14 cellular contexts compared by ENCODE assay signal in the genomic region with DNA sequence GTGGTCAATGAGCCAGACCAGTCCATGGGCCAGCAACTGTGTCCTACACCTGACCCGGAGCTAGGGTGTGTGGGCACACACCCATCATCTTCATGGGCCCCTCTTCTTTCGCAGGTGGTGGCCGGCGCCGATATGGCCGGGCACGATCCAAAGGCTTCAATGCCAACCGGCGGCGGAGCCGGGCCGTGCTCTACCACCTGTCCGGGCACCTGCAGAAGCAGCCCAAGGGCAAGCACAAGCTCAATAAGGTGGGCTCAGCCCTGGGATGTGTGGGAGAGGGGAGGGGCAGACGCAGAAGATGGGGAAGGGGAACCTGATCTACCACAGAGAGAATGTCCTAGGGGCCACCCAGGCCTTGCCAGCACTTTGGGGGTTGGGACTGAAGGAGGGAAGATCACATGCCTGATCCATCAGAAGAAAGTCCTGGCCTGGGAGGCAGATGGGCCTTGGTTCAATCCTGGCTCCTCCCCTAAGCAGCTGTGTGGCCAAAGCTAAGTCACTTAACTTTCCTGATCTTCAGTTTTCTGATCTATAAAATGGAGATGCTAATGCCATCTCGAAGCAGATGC. TPM values are rescaled to one million over a fixed set of nuclear protein-coding genes. Genes with fewer than 3 reads are reported as not detected.
DNase-seq lines count a peak whose midpoint lies in the region; ATAC-seq and TF ChIP-seq lines count a peak whose summit lies in the region.
"Had no signal": no experiment of that assay in that cellular context is flagged by ENCODE, and none has a peak within 500 bp of the region (broad histone marks: within the 10 kb centered on the region; RNA-seq: fewer than 3 reads in every experiment).

No MANE protein-coding gene starts in this region.

- H3F3A ChIP-seq in GM23248 (ENCODE audit: insufficient read depth), result no peaks in the 10 kb centered on the region

- no peak overlapping the region for H3K4me2 ChIP-seq in GM23248 (ENCODE audit: unreplicated experiment)

- no peaks in the 10 kb centered on the region for H4K20me1 ChIP-seq in GM23248 (ENCODE audit: insufficient read depth)

- intact Hi-C loops in left ventricle myocardium inferior (cut with micrococcal nuclease), result no loop called here
- intact Hi-C loops in lower lobe of right lung (cut with DNase I), result no loop called here

- ATAC-seq in lower lobe of right lung, result no peak

- H3K27me3 ChIP-seq in left ventricle myocardium inferior (ENCODE audit: low read depth) (peaks cover 72% of the 10 kb centered on the region), right atrium auricular region (peaks cover 0 to 12% of the 10 kb centered on the region in 2 donors), WERI-Rb-1 (ENCODE audit: insufficient read depth, low read depth, severe bottlenecking) (peaks cover 8% of the 10 kb centered on the region), lower lobe of right lung (ENCODE audit: low read depth) (peaks cover 47% of the 10 kb centered on the region), GM23248 (replicated peaks; ENCODE audit: insufficient read depth) (peaks cover 35% of the 10 kb centered on the region)

- no peak overlapping the region for H2AFZ ChIP-seq in GM23248

- WGBS in GM23248 (ENCODE audit: low coverage in 1 of 2, low lambda C conversion rate in 2 of 2, missing lambda C conversion rate in 2 of 2), 2 experiments, result 90 to 97% methylated on average over 13 to 15 of the region's 15 CpGs

- H3K9me2 ChIP-seq in GM23248 (ENCODE audit: insufficient read depth), result no peaks in the 10 kb centered on the region

- H3K9ac ChIP-seq in GM23248, result no peak overlapping the region

- TF ChIP-seq CTCF in left ventricle myocardium inferior (IDR thresholded peaks at IDR 0.05; ENCODE audit: borderline replicate concordance) (no peak), right atrium auricular region (IDR thresholded peaks at IDR 0.05) (no peak), WERI-Rb-1 (IDR thresholded peaks at IDR 0.05; ENCODE audit: low read depth, low read length) (no peak), lower lobe of right lung (IDR thresholded peaks at IDR 0.05) (no peak), GM20000 (IDR thresholded peaks at IDR 0.05; ENCODE audit: extremely low read depth, missing control alignments) (no peak)

- H3K9me3 ChIP-seq in left ventricle myocardium inferior (replicated peaks), result no peaks in the 10 kb centered on the region
- H3K9me3 ChIP-seq in right atrium auricular region, result no peaks in the 10 kb centered on the region
- no peaks in the 10 kb centered on the region for H3K9me3 ChIP-seq in WERI-Rb-1 (ENCODE audit: severe bottlenecking)
- H3K9me3 ChIP-seq in lower lobe of right lung, result no peaks in the 10 kb centered on the region
- H3K9me3 ChIP-seq in GM23248 (ENCODE audit: low read depth), result no peaks in the 10 kb centered on the region
- H3K9me3 ChIP-seq: BE2C, SJSA1 had no signal

- H3K4me1 ChIP-seq in left ventricle myocardium inferior (peaks cover 13% of the 10 kb centered on the region), right atrium auricular region (peaks cover 0 to 11% of the 10 kb centered on the region in 2 donors), lower lobe of right lung (peaks cover 9% of the 10 kb centered on the region), GM23248 (ENCODE audit: insufficient read depth) (peaks cover 2% of the 10 kb centered on the region; the same call in 1 of the 2 replicates)
- H3K4me1 ChIP-seq: BE2C had no signal

- no peak overlapping the region for H3K4me3 ChIP-seq in left ventricle myocardium inferior
- H3K4me3 ChIP-seq in right atrium auricular region, result no peak overlapping the region
- H3K4me3 ChIP-seq in WERI-Rb-1 (ENCODE audit: low read depth, low read length), result no peak overlapping the region
- H3K4me3 ChIP-seq in lower lobe of right lung, result no peak overlapping the region
- H3K4me3 ChIP-seq in GM23248, result no peak overlapping the region
- H3K4me3 ChIP-seq: SJSA1 had no signal

- DNase-seq in left ventricle myocardium inferior (peak; percentile 8), right atrium auricular region (ENCODE audit: low spot score) (no peak), WERI-Rb-1 (peak; percentile 33), lower lobe of right lung (peak; percentile 18), GM20000 (ENCODE audit: low spot score) (no peak), activated gamma-delta T cell treated with Interleukin-2 at 50 U/mL for 16 hours (no peak), GM23248 (no peak)
- DNase-seq: BE2C, HCEC 1CT, MV-4-11, NCI-H1417 treated with DMSO at 0.1 percent for 48 hours, NCI-H2029, NCI-H510A had no signal

- H3K79me2 ChIP-seq in GM23248 (ENCODE audit: insufficient read depth), result no peaks in the 10 kb centered on the region

- in situ Hi-C loops in GM23248 (cut with MboI), result no loop called here

- H3K36me3 ChIP-seq in left ventricle myocardium inferior (no peaks in the 10 kb centered on the region), right atrium auricular region (no peaks in the 10 kb centered on the region), WERI-Rb-1 (no peaks in the 10 kb centered on the region), lower lobe of right lung (no peaks in the 10 kb centered on the region), GM23248 (ENCODE audit: low read depth) (no peaks in the 10 kb centered on the region)
- H3K36me3 ChIP-seq: BE2C, SJSA1 had no signal

- H3K27ac ChIP-seq in left ventricle myocardium inferior (replicated peaks) (no peak overlapping the region), right atrium auricular region (no peak overlapping the region), WERI-Rb-1 (no peak overlapping the region), lower lobe of right lung (no peak overlapping the region), GM23248 (no peak overlapping the region)
- H3K27ac ChIP-seq: SJSA1 had no signal

RNA-seq across cellular contexts. Expression of a gene that starts 3.8 kb away (rescaled TPM):
- total RNA-seq in left ventricle myocardium inferior, result 0.41 TPM
- 1 to 10 TPM in 1 of 2 donors, under 1 TPM in 1; 0.19 to 1.0 TPM for total RNA-seq in right atrium auricular region
- 2.3 TPM for total RNA-seq in lower lobe of right lung
- not detected in 2 replicates for total RNA-seq in GM23248 (2014; rRNA removed; shearing (Covaris generic))
- polyA plus RNA-seq in GM23248 (2016; fragmentation: Nextera tagmentation; extraction: Ambion mirVana), result 0.09 and 0.10 TPM in 2 replicates

RNA-seq across cellular contexts. Expression of a gene that starts 25.3 kb away (rescaled TPM):
- total RNA-seq in left ventricle myocardium inferior (97.9 TPM), right atrium auricular region (10 to 100 TPM; 81.8 to 82.8 TPM), lower lobe of right lung (50.0 TPM)
- total RNA-seq in GM23248 (2014; rRNA removed; shearing (Covaris generic)), result 54.9 and 60.4 TPM in 2 replicates
- polyA plus RNA-seq in GM23248 (2016; fragmentation: Nextera tagmentation; extraction: Ambion mirVana), result 64.2 and 66.0 TPM in 2 replicates

Comparison
In these comparisons a context has a peak if more than half of its experiments do, and no peak if none do; other contexts are left out.
1. DNase-seq: peak in left ventricle myocardium inferior (single experiment), WERI-Rb-1 (single experiment) and lower lobe of right lung (single experiment); none in right atrium auricular region (single experiment), GM20000 (single experiment), activated gamma-delta T cell treated with Interleukin-2 at 50 U/mL for 16 hours (single experiment) and GM23248 (single experiment).